ENCODE assay signal across 10 cellular contexts in genomic region chr3:43317461-43318316, GRCh38. TPM values are rescaled to one million over a fixed set of nuclear protein-coding genes. Genes with fewer than 3 reads are reported as not detected.
DNase-seq lines count a peak whose midpoint lies in the region; ATAC-seq and TF ChIP-seq lines count a peak whose summit lies in the region.
"Had no signal": no experiment of that assay in that cellular context is flagged by ENCODE, and none has a peak within 500 bp of the region (broad histone marks: within the 10 kb centered on the region; RNA-seq: fewer than 3 reads in every experiment).

No MANE protein-coding gene starts in this region.

- no peak for ATAC-seq in body of pancreas
- ATAC-seq in left ventricle myocardium superior = peak; percentile 65
- ATAC-seq in sciatic nerve = peak; percentile 79
- ATAC-seq in GM19395 (IDR thresholded peaks at IDR 0.05; ENCODE audit: unreplicated experiment) = no peak
- ATAC-seq: left colon had no signal

- H3K36me3 ChIP-seq in CD8-positive, alpha-beta memory T cell (ENCODE audit: insufficient read depth, low read length) = no peaks in the 10 kb centered on the region
- H3K36me3 ChIP-seq in body of pancreas (replicated peaks in 1 of 2; ENCODE audit: insufficient read depth in 1 of 2, low read depth in 2 of 2) = no peaks in the 10 kb centered on the region

- peaks cover 11 to 64% (median 20%) of the 10 kb centered on the region in 3 donors for H3K36me3 Mint-ChIP-seq in CD8-positive, alpha-beta memory T cell

- TF ChIP-seq CTCF in body of pancreas (IDR thresholded peaks at IDR 0.05) (no peak), GM13976 (IDR thresholded peaks at IDR 0.05; ENCODE audit: borderline replicate concordance, control extremely low read depth, extremely low read depth, insufficient read depth, missing control alignments) (no peak)

- H3K27ac ChIP-seq in CD8-positive, alpha-beta memory T cell (ENCODE audit: low read depth, low read length) = no peak overlapping the region
- peak overlapping the region in 3 of 4 donors; percentile 21 to 67 (median 27) for H3K27ac ChIP-seq in body of pancreas

- POLR2A ChIA-PET in CD8-positive, alpha-beta memory T cell (lab: Charles Lee) = no interaction called here

- peak overlapping the region in 6 of 7 donors; percentile 3 to 63 (median 48) for H3K4me3 Mint-ChIP-seq in CD8-positive, alpha-beta memory T cell

- H3K9me3 Mint-ChIP-seq in CD8-positive, alpha-beta memory T cell = no peaks in the 10 kb centered on the region

- peaks cover 79 to 95% (median 92%) of the 10 kb centered on the region in 3 donors for H3K4me1 Mint-ChIP-seq in CD8-positive, alpha-beta memory T cell

- peak overlapping the region; percentile 9 to 90 (median 64) for H3K27ac Mint-ChIP-seq in CD8-positive, alpha-beta memory T cell

- in situ Hi-C loops in GM13976 (cut with MboI; ENCODE audit: low sequenced_read_pairs, unreplicated experiment) = no loop called here

- H3K27me3 ChIP-seq in CD8-positive, alpha-beta memory T cell (ENCODE audit: insufficient read depth, low read length, poor library complexity, severe bottlenecking) = no peaks in the 10 kb centered on the region
- no peaks in the 10 kb centered on the region for H3K27me3 ChIP-seq in body of pancreas

- H3K4me1 ChIP-seq in CD8-positive, alpha-beta memory T cell (ENCODE audit: insufficient read depth, low read length) = peaks cover 50% of the 10 kb centered on the region
- H3K4me1 ChIP-seq in body of pancreas = peaks cover 49% of the 10 kb centered on the region

- H3K9me3 ChIP-seq in CD8-positive, alpha-beta memory T cell (ENCODE audit: low read length) = no peaks in the 10 kb centered on the region
- H3K9me3 ChIP-seq in body of pancreas = no peaks in the 10 kb centered on the region

- H3K4me3 ChIP-seq in CD8-positive, alpha-beta memory T cell (ENCODE audit: low read length) = no peak overlapping the region
- no peak overlapping the region for H3K4me3 ChIP-seq in body of pancreas

- no peak for TF ChIP-seq POLR2A in body of pancreas (IDR thresholded peaks at IDR 0.05)

- no peak for DNase-seq in CD8-positive, alpha-beta memory T cell
- DNase-seq in body of pancreas = no peak
- DNase-seq in left ventricle myocardium superior = no peak
- no peak for DNase-seq in sciatic nerve (ENCODE audit: low spot score)
- no peak for DNase-seq in activated effector memory CD4-positive, alpha-beta T cell treated with Interleukin-2 at 50 U/mL for 16 hours
- DNase-seq in GM13976 (ENCODE audit: low spot score) = no peak
- DNase-seq in SW480 (ENCODE audit: low spot score) = no peak
- DNase-seq: DMS 273 treated with DMSO at 0.1 percent for 48 hours, left colon had no signal

- intact Hi-C loops in body of pancreas (cut with DNase I) (no loop called here), left ventricle myocardium superior (cut with micrococcal nuclease) (no loop called here), sciatic nerve (cut with DNase I) (no loop called here)

- CTCF ChIA-PET in CD8-positive, alpha-beta memory T cell (lab: Charles Lee) = interaction anchor here (1.6 kb wide), 1 partner anchor 21 kb away, joined by 3 read pairs; no protein-coding TSS in a partner anchor

- WGBS in body of pancreas, 2 donors = 40 to 45% methylated on average over 8 of the region's 8 CpGs

- no peaks in the 10 kb centered on the region for H3K27me3 Mint-ChIP-seq in CD8-positive, alpha-beta memory T cell

RNA-seq across cellular contexts. Expression of gene SNRK, which starts 31.3 kb away (rescaled TPM):
- total RNA-seq in CD8-positive, alpha-beta memory T cell = 10 to 100 TPM; 34.2 to 35.9 TPM
- 55.1 TPM for polyA plus RNA-seq in CD8-positive, alpha-beta memory T cell
- 10 to 100 TPM; 22.4 to 25.7 TPM for total RNA-seq in body of pancreas
- 23.6 TPM for total RNA-seq in left ventricle myocardium superior
- 127 TPM for total RNA-seq in sciatic nerve

Comparison
In these comparisons a context has a peak if more than half of its experiments do, and no peak if none do; other contexts are left out.
1. ATAC-seq: peak in left ventricle myocardium superior (single experiment) and sciatic nerve (single experiment); none in body of pancreas (single experiment) and GM19395 (single experiment).